Comparison of ENCODE assay signal across 9 cellular contexts in genomic region chr7:109637428-109637827, GRCh38.
"Had no signal": no experiment of that assay in that cellular context is flagged by ENCODE, and none has a peak within 500 bp of the region (broad histone marks: within the 10 kb centered on the region; RNA-seq: fewer than 3 reads in every experiment).

No MANE protein-coding gene starts in this region.

- H3K4me3 Mint-ChIP-seq: HFFc6, IgD-negative memory B cell had no signal

- H3K4me3 ChIP-seq: GM23248, HAP-1 had no signal

- H3K27ac ChIP-seq: GM23248, HL-60 had no signal

- H3K36me3 ChIP-seq: HAP-1 had no signal

- H3K4me1 ChIP-seq: HAP-1 had no signal

- H3K27ac Mint-ChIP-seq: HFFc6, IgD-negative memory B cell had no signal

- H3K9ac ChIP-seq: GM23248 had no signal

- DNase-seq: GM23248, GOT3, H7, HFFc6 had no signal

- ATAC-seq: HCT116, HepG2 had no signal

- H3K9me3 ChIP-seq: HAP-1 had no signal

- H3K36me3 Mint-ChIP-seq: IgD-negative memory B cell had no signal

- H3K27me3 Mint-ChIP-seq: IgD-negative memory B cell had no signal

- H2AFZ ChIP-seq: GM23248 had no signal
